Comparison of ENCODE assay signal across 1 cellular context in genomic region chr5:111043712-111044506, GRCh38.
TF ChIP-seq lines count a peak whose summit lies in the region.

No MANE protein-coding gene starts in this region.

TF ChIP-seq in GM23338, 12 proteins besides CTCF, POLR2A, EP300 and RAD21 (continued from another document):
- TF ChIP-seq ZNF462 (CRISPR knock-in tag; IDR thresholded peaks at IDR 0.05) (no peak), ZNF331 (CRISPR knock-in tag; IDR thresholded peaks at IDR 0.05; ENCODE audit: low read depth) (no peak)
